In genomic region chr15:34461730-34462129, GRCh38 we compare ENCODE assay signal across 32 cellular contexts.
"Had no signal": no experiment of that assay in that cellular context is flagged by ENCODE, and none has a peak within 500 bp of the region (broad histone marks: within the 10 kb centered on the region; RNA-seq: fewer than 3 reads in every experiment).

No MANE protein-coding gene starts in this region.

- H3K4me3 ChIP-seq: ascending aorta, cardiac muscle cell had no signal

- H3K36me3 ChIP-seq: ascending aorta, cardiac muscle cell, WERI-Rb-1 had no signal

- H3K4me1 ChIP-seq: ascending aorta had no signal

- FAIRE-seq: bronchial epithelial cell, TTC549 had no signal

- H3K27ac ChIP-seq: ascending aorta, cardiac muscle cell, WERI-Rb-1 had no signal

- DNase-seq: activated CD4-positive, alpha-beta memory T cell treated with anti-CD3 and anti-CD28 coated beads, Interleukin-2, amount 10 ng/mL, durations not matched to agents 7 days and 5 days; activated CD4-positive, alpha-beta T cell treated with anti-CD3 and anti-CD28 coated beads for 1 hour; activated CD4-positive, alpha-beta T cell treated with anti-CD3 and anti-CD28 coated beads for 36 hours; activated CD4-positive, alpha-beta T cell treated with anti-CD3 and anti-CD28 coated beads for 48 hours; activated CD4-positive, alpha-beta T cell treated with anti-CD3 and anti-CD28 coated beads, Interleukin-2, amount 10 ng/mL, durations not matched to agents 7 days and 5 days; activated CD4-positive, alpha-beta T cell treated with anti-CD3 and anti-CD28 coated beads, Interleukin-2, amount 50 U/mL, for 48 hours; activated CD4-positive, CD25-positive, alpha-beta regulatory T cell; activated CD8-positive, alpha-beta memory T cell treated with anti-CD3 and anti-CD28 coated beads for 24 hours; activated CD8-positive, alpha-beta memory T cell treated with anti-CD3 and anti-CD28 coated beads, Interleukin-2, amount 10 ng/mL, durations not matched to agents 7 days and 5 days; activated CD8-positive, alpha-beta memory T cell treated with anti-CD3 and anti-CD28 coated beads, Interleukin-2, amount 50 U/mL, for 48 hours; activated CD8-positive, alpha-beta T cell treated with anti-CD3 and anti-CD28 coated beads, Interleukin-2, amount 10 ng/mL, durations not matched to agents 7 days and 5 days; activated effector memory CD4-positive, alpha-beta T cell treated with Interleukin-2 at 50 U/mL for 16 hours; activated gamma-delta T cell; activated naive CD4-positive, alpha-beta T cell treated with anti-CD3 and anti-CD28 coated beads, Interleukin-2, amount 10 ng/mL, durations not matched to agents 7 days and 5 days; activated naive CD4-positive, alpha-beta T cell treated with Interleukin-2 at 50 U/mL for 16 hours; activated naive CD8-positive, alpha-beta T cell treated with anti-CD3 and anti-CD28 coated beads, Interleukin-2, amount 10 ng/mL, durations not matched to agents 7 days and 5 days; activated naive CD8-positive, alpha-beta T cell treated with anti-CD3 and anti-CD28 coated beads, Interleukin-2, amount 50 U/mL, for 24 hours; activated T-cell treated with anti-CD3 and anti-CD28 coated beads, Interleukin-2, amount 50 U/mL, for 24 hours; activated T-cell treated with anti-CD3 and anti-CD28 coated beads, Interleukin-2, amount 50 U/mL, for 48 hours; amygdala; anterior cingulate cortex; caudate nucleus; cerebellar nuclear complex; T-helper 2 cell; T-helper 9 cell; WERI-Rb-1 had no signal

- H3K9me3 ChIP-seq: ascending aorta had no signal

- H3K27me3 ChIP-seq: ascending aorta had no signal

- ATAC-seq: activated CD4-positive, alpha-beta T cell treated with anti-CD3 and anti-CD28 coated beads for 36 hours; activated CD4-positive, CD25-positive, alpha-beta regulatory T cell treated with anti-CD3 and anti-CD28 coated beads, Interleukin-2, amount 50 U/mL, for 24 hours; activated CD8-positive, alpha-beta memory T cell treated with anti-CD3 and anti-CD28 coated beads, Interleukin-2, amount 10 ng/mL, durations not matched to agents 7 days and 5 days; activated CD8-positive, alpha-beta T cell treated with anti-CD3 and anti-CD28 coated beads, Interleukin-2, amount 10 ng/mL, durations not matched to agents 7 days and 5 days; activated naive CD8-positive, alpha-beta T cell treated with anti-CD3 and anti-CD28 coated beads, Interleukin-2, amount 50 U/mL, for 24 hours; WTC11 had no signal
